ENCODE assay signal across 1 cellular context in genomic region chr7:122304996-122305421, GRCh38.
A peak's percentile ranks its signal among the peaks of the same experiment; 100 is the strongest.
TF ChIP-seq lines count a peak whose summit lies in the region.

No MANE protein-coding gene starts in this region.

TF ChIP-seq in HEK293, 187 proteins besides CTCF, POLR2A, EP300 and RAD21 (continued from another document):
- no peak for TF ChIP-seq REST (tag by site-specific recombination; IDR thresholded peaks at IDR 0.05)
- TF ChIP-seq, protein P1, sequence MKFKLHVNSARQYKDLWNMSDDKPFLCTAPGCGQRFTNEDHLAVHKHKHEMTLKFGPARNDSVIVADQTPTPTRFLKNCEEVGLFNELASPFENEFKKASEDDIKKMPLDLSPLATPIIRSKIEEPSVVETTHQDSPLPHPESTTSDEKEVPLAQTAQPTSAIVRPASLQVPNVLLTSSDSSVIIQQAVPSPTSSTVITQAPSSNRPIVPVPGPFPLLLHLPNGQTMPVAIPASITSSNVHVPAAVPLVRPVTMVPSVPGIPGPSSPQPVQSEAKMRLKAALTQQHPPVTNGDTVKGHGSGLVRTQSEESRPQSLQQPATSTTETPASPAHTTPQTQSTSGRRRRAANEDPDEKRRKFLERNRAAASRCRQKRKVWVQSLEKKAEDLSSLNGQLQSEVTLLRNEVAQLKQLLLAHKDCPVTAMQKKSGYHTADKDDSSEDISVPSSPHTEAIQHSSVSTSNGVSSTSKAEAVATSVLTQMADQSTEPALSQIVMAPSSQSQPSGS (tag by site-specific recombination; IDR thresholded peaks at IDR 0.05; ENCODE audit: low read depth): peak; percentile 72
- TF ChIP-seq, protein P2, sequence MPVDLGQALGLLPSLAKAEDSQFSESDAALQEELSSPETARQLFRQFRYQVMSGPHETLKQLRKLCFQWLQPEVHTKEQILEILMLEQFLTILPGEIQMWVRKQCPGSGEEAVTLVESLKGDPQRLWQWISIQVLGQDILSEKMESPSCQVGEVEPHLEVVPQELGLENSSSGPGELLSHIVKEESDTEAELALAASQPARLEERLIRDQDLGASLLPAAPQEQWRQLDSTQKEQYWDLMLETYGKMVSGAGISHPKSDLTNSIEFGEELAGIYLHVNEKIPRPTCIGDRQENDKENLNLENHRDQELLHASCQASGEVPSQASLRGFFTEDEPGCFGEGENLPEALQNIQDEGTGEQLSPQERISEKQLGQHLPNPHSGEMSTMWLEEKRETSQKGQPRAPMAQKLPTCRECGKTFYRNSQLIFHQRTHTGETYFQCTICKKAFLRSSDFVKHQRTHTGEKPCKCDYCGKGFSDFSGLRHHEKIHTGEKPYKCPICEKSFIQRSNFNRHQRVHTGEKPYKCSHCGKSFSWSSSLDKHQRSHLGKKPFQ (tag by site-specific recombination; IDR thresholded peaks at IDR 0.05): no peak
- TF ChIP-seq ZBTB21 (tag by site-specific recombination; IDR thresholded peaks at IDR 0.05): no peak
- TF ChIP-seq, protein P3, sequence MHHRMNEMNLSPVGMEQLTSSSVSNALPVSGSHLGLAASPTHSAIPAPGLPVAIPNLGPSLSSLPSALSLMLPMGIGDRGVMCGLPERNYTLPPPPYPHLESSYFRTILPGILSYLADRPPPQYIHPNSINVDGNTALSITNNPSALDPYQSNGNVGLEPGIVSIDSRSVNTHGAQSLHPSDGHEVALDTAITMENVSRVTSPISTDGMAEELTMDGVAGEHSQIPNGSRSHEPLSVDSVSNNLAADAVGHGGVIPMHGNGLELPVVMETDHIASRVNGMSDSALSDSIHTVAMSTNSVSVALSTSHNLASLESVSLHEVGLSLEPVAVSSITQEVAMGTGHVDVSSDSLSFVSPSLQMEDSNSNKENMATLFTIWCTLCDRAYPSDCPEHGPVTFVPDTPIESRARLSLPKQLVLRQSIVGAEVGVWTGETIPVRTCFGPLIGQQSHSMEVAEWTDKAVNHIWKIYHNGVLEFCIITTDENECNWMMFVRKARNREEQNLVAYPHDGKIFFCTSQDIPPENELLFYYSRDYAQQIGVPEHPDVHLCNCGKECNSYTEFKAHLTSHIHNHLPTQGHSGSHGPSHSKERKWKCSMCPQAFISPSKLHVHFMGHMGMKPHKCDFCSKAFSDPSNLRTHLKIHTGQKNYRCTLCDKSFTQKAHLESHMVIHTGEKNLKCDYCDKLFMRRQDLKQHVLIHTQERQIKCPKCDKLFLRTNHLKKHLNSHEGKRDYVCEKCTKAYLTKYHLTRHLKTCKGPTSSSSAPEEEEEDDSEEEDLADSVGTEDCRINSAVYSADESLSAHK (tag by site-specific recombination; IDR thresholded peaks at IDR 0.05): no peak
- TF ChIP-seq ZNF148 (tag by site-specific recombination; IDR thresholded peaks at IDR 0.05; ENCODE audit: borderline replicate concordance): no peak
